ENCODE assay signal across 26 cellular contexts in genomic region chr16:63192969-63193368, GRCh38.
DNase-seq lines count a peak whose midpoint lies in the region; ATAC-seq and TF ChIP-seq lines count a peak whose summit lies in the region.
"Had no signal": no experiment of that assay in that cellular context is flagged by ENCODE, and none has a peak within 500 bp of the region (broad histone marks: within the 10 kb centered on the region; RNA-seq: fewer than 3 reads in every experiment).

No MANE protein-coding gene starts in this region.

- TF ChIP-seq CTCF in osteoblast (IDR thresholded peaks at IDR 0.05; ENCODE audit: extremely low read depth, low read depth, low read length) (no peak), ascending aorta (IDR thresholded peaks at IDR 0.05) (no peak)

- no peak overlapping the region for H3K27ac ChIP-seq in osteoblast (ENCODE audit: low read depth, low read length)
- no peak overlapping the region for H3K27ac ChIP-seq in ascending aorta
- H3K27ac ChIP-seq: 22Rv1, A549, BLaER1 had no signal

- no peak for ATAC-seq in stimulated activated memory B cell treated with anti-CD40 and anti-IgM and Interleukin-4, amounts not matched to agents 10 μg/mL and 1 μg/mL and 100 μg/mL, for 72 hours
- ATAC-seq: A549, GM12878 had no signal

- H3K4me3 ChIP-seq in osteoblast (ENCODE audit: insufficient read depth, low read length): no peak overlapping the region
- H3K4me3 ChIP-seq in ascending aorta: no peak overlapping the region
- H3K4me3 ChIP-seq: A549, BLaER1, GM12878 had no signal

- no peaks in the 10 kb centered on the region for H3K9me3 ChIP-seq in osteoblast (ENCODE audit: low read depth, low read length)
- H3K9me3 ChIP-seq in ascending aorta: no peaks in the 10 kb centered on the region
- H3K9me3 ChIP-seq: A549, BE2C, BLaER1 had no signal

- H4K20me1 ChIP-seq in osteoblast (ENCODE audit: insufficient read depth, low read length): no peaks in the 10 kb centered on the region
- H4K20me1 ChIP-seq: BLaER1 had no signal

- intact Hi-C loops in ascending aorta (cut with DNase I): no loop called here

- H3K4me2 ChIP-seq in osteoblast (ENCODE audit: insufficient read depth, low read length): no peak overlapping the region
- H3K4me2 ChIP-seq: A549, BLaER1 had no signal

- no peaks in the 10 kb centered on the region for H3K79me2 ChIP-seq in osteoblast (ENCODE audit: insufficient read depth, low read length)

- H2AFZ ChIP-seq in osteoblast (ENCODE audit: low read length): no peak overlapping the region

- H3K36me3 ChIP-seq in osteoblast (ENCODE audit: insufficient read depth, low read length) (no peaks in the 10 kb centered on the region), ascending aorta (no peaks in the 10 kb centered on the region)
- H3K36me3 ChIP-seq: BE2C, BLaER1 had no signal

- H3K27me3 ChIP-seq in osteoblast (ENCODE audit: insufficient read depth, low read length): no peaks in the 10 kb centered on the region
- H3K27me3 ChIP-seq in ascending aorta: no peaks in the 10 kb centered on the region
- H3K27me3 ChIP-seq: BE2C, BLaER1 had no signal

- DNase-seq in NCI-H446 treated with DMSO at 0.1 percent for 48 hours (lab: John Stamatoyannopoulos, UW): peak; percentile 16
- DNase-seq in NCI-H446 (lab: John Stamatoyannopoulos, UW): no peak
- DNase-seq in astrocyte of the hippocampus (ENCODE audit: low read depth, low spot score): peak; percentile 1
- DNase-seq in glomerular visceral epithelial cell (ENCODE audit: extremely low spot score): peak; percentile 7
- DNase-seq in osteoblast (ENCODE audit: insufficient read length, low spot score, missing footprints): peak; percentile 30
- no peak for DNase-seq in ascending aorta (ENCODE audit: low spot score in 2 of 2)
- DNase-seq in central memory CD4-positive, alpha-beta T cell: no peak
- DNase-seq: BE2C; C1 segment of cervical spinal cord; CD4-positive, alpha-beta memory T cell; CD4-positive, CD25-positive, alpha-beta regulatory T cell; CD8-positive, alpha-beta memory T cell; COR-L47; DMS 273 treated with DMSO at 0.1 percent for 48 hours; DMS153; DMS53; DMS79; DND-41; EL; GDM1 had no signal

- no peaks in the 10 kb centered on the region for H3K36me3 Mint-ChIP-seq in stimulated activated memory B cell treated with anti-CD40 and anti-IgM and Interleukin-4, amounts not matched to agents 10 μg/mL and 1 μg/mL and 100 μg/mL, for 72 hours
- H3K36me3 Mint-ChIP-seq: CD14-positive monocyte; CD4-positive, alpha-beta memory T cell; CD4-positive, CD25-positive, alpha-beta regulatory T cell; CD8-positive, alpha-beta memory T cell had no signal

- H3K27me3 Mint-ChIP-seq in stimulated activated memory B cell treated with anti-CD40 and anti-IgM and Interleukin-4, amounts not matched to agents 10 μg/mL and 1 μg/mL and 100 μg/mL, for 72 hours: no peaks in the 10 kb centered on the region
- H3K27me3 Mint-ChIP-seq: CD4-positive, alpha-beta memory T cell; CD4-positive, CD25-positive, alpha-beta regulatory T cell; CD8-positive, alpha-beta memory T cell had no signal

- H3K27ac Mint-ChIP-seq in stimulated activated memory B cell treated with anti-CD40 and anti-IgM and Interleukin-4, amounts not matched to agents 10 μg/mL and 1 μg/mL and 100 μg/mL, for 72 hours: no peak overlapping the region
- H3K27ac Mint-ChIP-seq: CD14-positive monocyte; CD4-positive, alpha-beta memory T cell; CD4-positive, CD25-positive, alpha-beta regulatory T cell had no signal

- no peak overlapping the region for H3K4me3 Mint-ChIP-seq in stimulated activated memory B cell treated with anti-CD40 and anti-IgM and Interleukin-4, amounts not matched to agents 10 μg/mL and 1 μg/mL and 100 μg/mL, for 72 hours
- H3K4me3 Mint-ChIP-seq: CD14-positive monocyte; CD4-positive, alpha-beta memory T cell; CD4-positive, CD25-positive, alpha-beta regulatory T cell; CD8-positive, alpha-beta memory T cell had no signal

- H3K9me3 Mint-ChIP-seq in stimulated activated memory B cell treated with anti-CD40 and anti-IgM and Interleukin-4, amounts not matched to agents 10 μg/mL and 1 μg/mL and 100 μg/mL, for 72 hours: peaks cover 9% of the 10 kb centered on the region

- H3K4me1 ChIP-seq in osteoblast (ENCODE audit: insufficient read depth, low read length) (no peaks in the 10 kb centered on the region), ascending aorta (no peaks in the 10 kb centered on the region)
- H3K4me1 ChIP-seq: A549, BE2C, BLaER1 had no signal

- no peaks in the 10 kb centered on the region for H3K4me1 Mint-ChIP-seq in stimulated activated memory B cell treated with anti-CD40 and anti-IgM and Interleukin-4, amounts not matched to agents 10 μg/mL and 1 μg/mL and 100 μg/mL, for 72 hours
- H3K4me1 Mint-ChIP-seq: CD14-positive monocyte; CD4-positive, alpha-beta memory T cell; CD8-positive, alpha-beta memory T cell had no signal

Comparison
In these comparisons a context has a peak if more than half of its experiments do, and no peak if none do; other contexts are left out.
1. DNase-seq: peak in NCI-H446 treated with DMSO at 0.1 percent for 48 hours (single experiment), astrocyte of the hippocampus (single experiment), glomerular visceral epithelial cell (single experiment) and osteoblast (single experiment); none in NCI-H446 (0 of 2), ascending aorta (0 of 2) and central memory CD4-positive, alpha-beta T cell (single experiment).